ENCODE assay signal across 22 cellular contexts in genomic region chr3:34364345-34364744, GRCh38.
A peak's percentile ranks its signal among the peaks of the same experiment; 100 is the strongest.
DNase-seq lines count a peak whose midpoint lies in the region; ATAC-seq and TF ChIP-seq lines count a peak whose summit lies in the region.
"Had no signal": no experiment of that assay in that cellular context is flagged by ENCODE, and none has a peak within 500 bp of the region (broad histone marks: within the 10 kb centered on the region; RNA-seq: fewer than 3 reads in every experiment).

No MANE protein-coding gene starts in this region.

- no peak overlapping the region for H3K27ac ChIP-seq in GM23338 (ENCODE audit: low read depth)

- no peak overlapping the region for H3K4me3 ChIP-seq in GM23338
- H3K4me3 ChIP-seq: HAP-1 had no signal

- H3K27ac Mint-ChIP-seq in GM23338 (peak overlapping the region; percentile 9; the same call in 1 of the 2 replicates), HFFc6 (no peak overlapping the region)
- H3K27ac Mint-ChIP-seq in activated naive CD4-positive, alpha-beta T cell treated with anti-CD3 and anti-CD28 coated beads, Interleukin-2, amount 50 U/mL, for 72 hours = no peak overlapping the region
- H3K27ac Mint-ChIP-seq: memory B cell; T-helper 1 cell treated with Interleukin-12 subunit alpha and Interleukin-12 subunit beta and Interleukin-4 antibody, amounts not matched to agents 30 μg/mL and 1 μg/mL, for 36 hours had no signal

- peak; percentile 22 for DNase-seq in GM23338 (ENCODE audit: low spot score)
- peak; percentile 27 for DNase-seq in RKO (ENCODE audit: low spot score)
- peak; percentile 85 for DNase-seq in renal cortical epithelial cell (ENCODE audit: low read depth)
- no peak for DNase-seq in HFFc6
- DNase-seq in activated naive CD4-positive, alpha-beta T cell treated with anti-CD3 and anti-CD28 coated beads, Interleukin-2, amount 50 U/mL, for 72 hours (ENCODE audit: low spot score in 2 of 2) = no peak
- DNase-seq in NCI-H2196 (lab: John Stamatoyannopoulos, UW; ENCODE audit: unreplicated experiment) = no peak
- DNase-seq in NCI-H82 treated with DMSO at 0.1 percent for 48 hours (lab: John Stamatoyannopoulos, UW; ENCODE audit: unreplicated experiment) = no peak
- DNase-seq: activated gamma-delta T cell treated with Interleukin-2 at 50 U/mL for 16 hours; AML-193; DMS153; effector CD4-positive, alpha-beta T cell; NCI-H2081; right cardiac atrium; SHP77 treated with DMSO at 0.1 percent for 48 hours; stimulated activated CD4-positive, alpha-beta T cell treated with anti-CD3 and anti-CD28 coated beads, Interleukin-2, amount 100 ng/mL, for 24 hours had no signal

- H4K20me1 ChIP-seq in GM23338 (replicated peaks; ENCODE audit: insufficient read depth) = no peaks in the 10 kb centered on the region

- H3K36me3 Mint-ChIP-seq in GM23338 (ENCODE audit: low read depth) = no peaks in the 10 kb centered on the region
- H3K36me3 Mint-ChIP-seq in HFFc6 (ENCODE audit: low read depth) = no peaks in the 10 kb centered on the region; the same call in 1 of the 2 replicates
- H3K36me3 Mint-ChIP-seq in activated naive CD4-positive, alpha-beta T cell treated with anti-CD3 and anti-CD28 coated beads, Interleukin-2, amount 50 U/mL, for 72 hours = no peaks in the 10 kb centered on the region
- H3K36me3 Mint-ChIP-seq: brain, memory B cell had no signal

- H3K27me3 Mint-ChIP-seq in GM23338 (ENCODE audit: insufficient read depth, low read depth, poor library complexity) (no peaks in the 10 kb centered on the region), HFFc6 (ENCODE audit: insufficient read depth) (no peaks in the 10 kb centered on the region)
- H3K27me3 Mint-ChIP-seq: memory B cell had no signal

- H3F3A ChIP-seq in GM23338 (replicated peaks; ENCODE audit: low read depth) = no peaks in the 10 kb centered on the region

- H3K9me3 Mint-ChIP-seq in GM23338 (no peaks in the 10 kb centered on the region; the same call in 2 of the 3 replicates), HFFc6 (peaks cover 46% of the 10 kb centered on the region)
- peaks cover 0 to 4% of the 10 kb centered on the region in 2 donors for H3K9me3 Mint-ChIP-seq in activated naive CD4-positive, alpha-beta T cell treated with anti-CD3 and anti-CD28 coated beads, Interleukin-2, amount 50 U/mL, for 72 hours
- H3K9me3 Mint-ChIP-seq: memory B cell; neural crest cell; T-helper 1 cell treated with Interleukin-12 subunit alpha and Interleukin-12 subunit beta and Interleukin-4 antibody, amounts not matched to agents 30 μg/mL and 1 μg/mL, for 36 hours had no signal

- H2AFZ ChIP-seq in GM23338 = no peak overlapping the region

- H3K27me3 ChIP-seq in GM23338 (ENCODE audit: insufficient read depth) = no peaks in the 10 kb centered on the region

- H3K4me3 Mint-ChIP-seq in GM23338 (no peak overlapping the region), HFFc6 (no peak overlapping the region)
- H3K4me3 Mint-ChIP-seq: brain; memory B cell; neural crest cell; T-helper 1 cell treated with Interleukin-12 subunit alpha and Interleukin-12 subunit beta and Interleukin-4 antibody, amounts not matched to agents 30 μg/mL and 1 μg/mL, for 36 hours had no signal

- no peaks in the 10 kb centered on the region for H3K4me1 ChIP-seq in GM23338 (ENCODE audit: insufficient read depth)
- H3K4me1 ChIP-seq: HAP-1 had no signal

- H3K4me1 Mint-ChIP-seq in GM23338 (peaks cover 12% of the 10 kb centered on the region; the same call in 2 of the 3 replicates), HFFc6 (ENCODE audit: low read depth) (no peaks in the 10 kb centered on the region)
- H3K4me1 Mint-ChIP-seq: brain, neural crest cell had no signal

- H3K9me2 ChIP-seq in GM23338 (ENCODE audit: insufficient read depth) = peaks cover 5% of the 10 kb centered on the region; the same call in 1 of the 2 replicates

- ATAC-seq in GM23338 (peak; percentile 88), esophagus mucosa (peak; percentile 84)
- no peak for ATAC-seq in activated naive CD4-positive, alpha-beta T cell treated with anti-CD3 and anti-CD28 coated beads, Interleukin-2, amount 50 U/mL, for 72 hours
- ATAC-seq: activated CD4-positive, CD25-positive, alpha-beta regulatory T cell treated with anti-CD3 and anti-CD28 coated beads, Interleukin-2, amount 50 U/mL, for 24 hours; right cardiac atrium had no signal

- TF ChIP-seq CTCF in GM23338 (conservative IDR thresholded peaks at IDR 0.05; ENCODE audit: low read depth in 2 of 2) (no peak), HFFc6 (IDR thresholded peaks at IDR 0.05) (no peak)

- H3K36me3 ChIP-seq in GM23338 (ENCODE audit: insufficient read depth) = no peaks in the 10 kb centered on the region
- H3K36me3 ChIP-seq: HAP-1 had no signal

- H3K4me2 ChIP-seq in GM23338 = no peak overlapping the region

- H3K79me2 ChIP-seq in GM23338 (replicated peaks; ENCODE audit: insufficient read depth) = no peaks in the 10 kb centered on the region

TF ChIP-seq in GM23338, 12 proteins besides CTCF, POLR2A, EP300 and RAD21:
- TF ChIP-seq ZNF462 (CRISPR knock-in tag; IDR thresholded peaks at IDR 0.05) (0 out of 2 replicates have a peak, but pooled peaks have one; percentile 19), ZNF114 (CRISPR knock-in tag; IDR thresholded peaks at IDR 0.05) (no peak), CREB1 (CRISPR knock-in tag; IDR thresholded peaks at IDR 0.05; ENCODE audit: low read depth) (no peak), ZNF331 (CRISPR knock-in tag; IDR thresholded peaks at IDR 0.05; ENCODE audit: low read depth) (no peak)

Comparison
In these comparisons a context has a peak if more than half of its experiments do, and no peak if none do; other contexts are left out.
1. ATAC-seq: peak in GM23338 (single experiment) and esophagus mucosa (single experiment); none in activated naive CD4-positive, alpha-beta T cell treated with anti-CD3 and anti-CD28 coated beads, Interleukin-2, amount 50 U/mL, for 72 hours (0 of 2).
2. DNase-seq: peak in GM23338 (single experiment), RKO (single experiment) and renal cortical epithelial cell (single experiment); none in HFFc6 (single experiment), activated naive CD4-positive, alpha-beta T cell treated with anti-CD3 and anti-CD28 coated beads, Interleukin-2, amount 50 U/mL, for 72 hours (0 of 2), NCI-H2196 (single experiment) and NCI-H82 treated with DMSO at 0.1 percent for 48 hours (single experiment).